8 cellular contexts compared by ENCODE assay signal in the genomic region with DNA sequence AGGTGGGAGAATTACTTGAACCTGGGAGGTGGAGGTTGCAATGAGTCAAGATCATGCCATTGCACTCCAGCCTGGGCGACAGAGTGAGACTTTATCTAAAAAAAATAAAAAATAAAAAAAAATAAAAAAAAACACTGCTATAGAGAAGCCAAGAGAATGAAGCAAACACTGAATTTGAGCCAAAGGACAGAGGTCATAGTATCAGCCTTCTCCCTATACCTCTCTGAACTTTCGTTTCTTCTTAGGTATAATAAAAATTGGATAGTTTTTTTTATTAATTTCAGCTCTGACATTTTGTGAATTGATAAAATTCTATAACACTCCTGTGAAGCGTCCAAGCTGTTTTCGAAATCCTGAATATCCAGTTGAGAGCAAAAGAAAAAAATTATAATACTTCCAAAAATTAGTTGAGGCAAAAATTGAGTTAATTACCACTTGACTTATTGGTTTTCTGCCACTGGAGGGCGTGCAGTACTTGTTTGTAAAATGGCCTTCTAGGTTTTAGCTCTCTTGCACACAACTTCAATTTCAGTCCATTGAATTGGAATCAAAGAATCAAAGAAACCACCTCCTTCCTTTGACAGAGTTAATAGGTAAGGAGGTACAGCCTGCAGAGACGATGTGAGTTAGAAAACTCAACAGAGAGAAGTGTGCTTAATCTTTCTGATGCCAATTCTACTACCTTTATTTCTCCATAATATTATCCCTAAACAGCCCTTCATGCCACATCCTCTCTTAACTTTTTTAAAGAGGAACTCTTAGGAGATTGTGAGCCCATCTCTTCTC.
DNase-seq lines count a peak whose midpoint lies in the region; ATAC-seq, FAIRE-seq and TF ChIP-seq lines count a peak whose summit lies in the region.

No MANE protein-coding gene starts in this region.

- TF ChIP-seq CTCF in GM06990 (IDR thresholded peaks at IDR 0.05; ENCODE audit: insufficient read depth, low read length, poor library complexity, severe bottlenecking): peak; percentile 64
- TF ChIP-seq CTCF in body of pancreas (IDR thresholded peaks at IDR 0.05): peak; percentile 48 to 91 (median 85)

- peaks cover 3% of the 10 kb centered on the region; the same call in 1 of the 2 replicates for H3K27me3 ChIP-seq in GM06990 (replicated peaks; ENCODE audit: control insufficient read depth, insufficient read depth, low read length)
- no peaks in the 10 kb centered on the region for H3K27me3 ChIP-seq in body of pancreas

- no peak overlapping the region for H3K4me3 ChIP-seq in GM06990 (replicated peaks; ENCODE audit: low read depth, low read length)
- no peak overlapping the region for H3K4me3 ChIP-seq in body of pancreas

- H3K36me3 ChIP-seq in GM06990 (ENCODE audit: control insufficient read depth, insufficient read depth, low read length) (no peaks in the 10 kb centered on the region), body of pancreas (replicated peaks in 1 of 2; ENCODE audit: insufficient read depth in 1 of 2, low read depth in 2 of 2) (no peaks in the 10 kb centered on the region)

- peak; percentile 97 for FAIRE-seq in A204.1 (lab: Jason Lieb, UNC)
- peak; percentile 100 for FAIRE-seq in islet of Langerhans (lab: Jason Lieb, UNC)

- peaks cover 24% of the 10 kb centered on the region for H3K4me1 ChIP-seq in body of pancreas

- no peaks in the 10 kb centered on the region for H3K9me3 ChIP-seq in body of pancreas

- 11 to 15% methylated on average over 6 of the region's 6 CpGs for whole genome bisulfite sequencing in body of pancreas, 2 donors

- intact Hi-C loops in body of pancreas (cut with DNase I): loop anchor here (5.0 kb wide), 1 partner anchor 303 kb away; no protein-coding TSS in a partner anchor

- H3K27ac ChIP-seq in body of pancreas: no peak overlapping the region

- DNase-seq in GM06990 (ENCODE audit: extremely low read depth, insufficient read length) (no peak), HuH-7 (ENCODE audit: low spot score) (peak; percentile 52), OCI-M1 (lab: John Stamatoyannopoulos, UW) (peak; percentile 76), body of pancreas (peak; percentile 69 to 74 (median 72))
- peak; percentile 38 for DNase-seq in stimulated activated CD4-positive, alpha-beta T cell treated with anti-CD3 and anti-CD28 coated beads, Interleukin-4, amount 100 ng/mL, for 24 hours

- ATAC-seq in body of pancreas (peak; percentile 67), GM18505 (IDR thresholded peaks at IDR 0.05; ENCODE audit: unreplicated experiment) (no peak)

- no peak for TF ChIP-seq POLR2A in body of pancreas (IDR thresholded peaks at IDR 0.05)
- no peak for TF ChIP-seq POLR2A in GM18505 (IDR thresholded peaks at IDR 0.05; ENCODE audit: borderline replicate concordance, extremely low read depth, insufficient read depth, insufficient read length)
